In genomic region chr17:48187867-48188608, GRCh38 we compare ENCODE assay signal across 20 cellular contexts.
DNase-seq lines count a peak whose midpoint lies in the region; TF ChIP-seq lines count a peak whose summit lies in the region.
"Had no signal": no experiment of that assay in that cellular context is flagged by ENCODE, and none has a peak within 500 bp of the region (broad histone marks: within the 10 kb centered on the region; RNA-seq: fewer than 3 reads in every experiment).

No MANE protein-coding gene starts in this region.

- no peak overlapping the region for H3K27ac ChIP-seq in SJCRH30
- H3K27ac ChIP-seq: ascending aorta, C4-2B, gastroesophageal sphincter, parathyroid adenoma, vagina had no signal

- intact Hi-C loops in lower leg skin (cut with DNase I; ENCODE audit: low total_unique reads), result no loop called here

- no peaks in the 10 kb centered on the region for H3K27me3 ChIP-seq in SJCRH30
- H3K27me3 ChIP-seq: ascending aorta, vagina had no signal

- TF ChIP-seq POLR2A in lower leg skin (IDR thresholded peaks at IDR 0.05), result no peak

- H3K9me3 ChIP-seq in SJCRH30 (replicated peaks), result no peaks in the 10 kb centered on the region
- H3K9me3 ChIP-seq: ascending aorta, gastroesophageal sphincter, vagina had no signal

- TF ChIP-seq CTCF in lower leg skin (IDR thresholded peaks at IDR 0.05), result no peak

- H3K4me1 ChIP-seq in SJCRH30, result peaks cover 21% of the 10 kb centered on the region
- H3K4me1 ChIP-seq: ascending aorta, gastroesophageal sphincter, parathyroid adenoma, vagina had no signal

- H3K4me3 ChIP-seq in SJCRH30 (no peak overlapping the region), lower leg skin (ENCODE audit: low read depth, poor library complexity, severe bottlenecking) (no peak overlapping the region)
- H3K4me3 ChIP-seq: ascending aorta, gastroesophageal sphincter, vagina had no signal

- H3K36me3 ChIP-seq in SJCRH30, result no peaks in the 10 kb centered on the region
- H3K36me3 ChIP-seq: ascending aorta, gastroesophageal sphincter, vagina had no signal

- 83 to 91% methylated on average over 3 of the region's 3 CpGs for WGBS in lower leg skin, 2 donors

- DNase-seq in COR-L47 (lab: John Stamatoyannopoulos, UW) (peak; percentile 7), NCI-H1105 (lab: John Stamatoyannopoulos, UW) (peak; percentile 25), NCI-H345 (lab: John Stamatoyannopoulos, UW) (peak; percentile 84), SJCRH30 (peak; percentile 34 to 64), NCI-H1048 (lab: John Stamatoyannopoulos, UW) (no peak), lower leg skin (ENCODE audit: low spot score in 2 of 2) (no peak), midbrain (lab: John Stamatoyannopoulos, UW) (no peak)
- no peak for DNase-seq in stimulated activated CD4-positive, alpha-beta T cell treated with anti-CD3 and anti-CD28 coated beads, Interleukin-4, amount 100 ng/mL, for 1 hour
- DNase-seq: dermis blood vessel endothelial cell; islet precursor cell; OCI-M1; right cardiac atrium; stimulated activated CD4-positive, alpha-beta T cell treated with anti-CD3 and anti-CD28 coated beads, Interleukin-4, amount 100 ng/mL, for 24 hours; stimulated activated naive CD4-positive, alpha-beta T cell; T-helper 9 cell had no signal

Comparison
In these comparisons a context has a peak if more than half of its experiments do, and no peak if none do; other contexts are left out.
1. DNase-seq: peak in COR-L47 (single experiment), NCI-H1105 (single experiment), NCI-H345 (single experiment) and SJCRH30 (2 of 2); none in NCI-H1048 (single experiment), stimulated activated CD4-positive, alpha-beta T cell treated with anti-CD3 and anti-CD28 coated beads, Interleukin-4, amount 100 ng/mL, for 1 hour (single experiment), lower leg skin (0 of 2) and midbrain (single experiment).